Comparison of ENCODE assay signal across 23 cellular contexts in the genomic region with DNA sequence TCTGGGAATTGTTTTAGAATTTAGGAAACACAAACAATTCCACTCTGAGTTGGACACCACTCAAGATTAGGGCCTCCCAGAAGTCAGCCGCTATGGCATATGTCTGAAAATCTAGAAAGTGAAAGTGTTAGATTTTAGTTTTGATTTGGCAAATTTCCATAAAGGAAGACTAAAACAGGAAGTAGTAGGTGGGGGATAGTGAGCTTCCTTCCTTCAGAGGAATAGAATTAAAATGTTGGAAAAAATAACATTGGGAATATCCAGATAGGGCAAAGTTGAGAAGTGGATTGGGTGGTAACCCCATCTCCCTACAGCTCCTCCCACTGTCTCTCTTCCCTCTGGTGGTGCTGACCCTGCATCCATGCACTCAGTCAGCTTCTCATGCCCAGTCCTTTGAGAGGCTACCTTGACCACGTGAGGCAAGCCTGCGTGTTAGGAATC.
DNase-seq lines count a peak whose midpoint lies in the region; ATAC-seq and TF ChIP-seq lines count a peak whose summit lies in the region.
"Had no signal": no experiment of that assay in that cellular context is flagged by ENCODE, and none has a peak within 500 bp of the region (broad histone marks: within the 10 kb centered on the region; RNA-seq: fewer than 3 reads in every experiment).

No MANE protein-coding gene starts in this region.

- no peaks in the 10 kb centered on the region for H3K36me3 ChIP-seq in BLaER1 treated with 17β-estradiol and CSF1 and Interleukin-3, amounts not matched to agents 10 nM and 100 nM
- no peaks in the 10 kb centered on the region for H3K36me3 ChIP-seq in esophagus squamous epithelium
- H3K36me3 ChIP-seq: stomach had no signal

- peaks cover 0 to 27% (median 8%) of the 10 kb centered on the region in 10 experiments; a peak in 16 of 20 replicates for H3K4me1 ChIP-seq in BLaER1 treated with 17β-estradiol and CSF1 and Interleukin-3, amounts not matched to agents 10 nM and 100 nM
- peaks cover 0 to 8% (median 0%) of the 10 kb centered on the region in 3 donors for H3K4me1 ChIP-seq in esophagus squamous epithelium

- H3K9ac ChIP-seq in BLaER1 treated with 17β-estradiol and CSF1 and Interleukin-3, amounts not matched to agents 10 nM and 100 nM: no peak overlapping the region
- H3K9ac ChIP-seq: KMS-11, SK-N-SH had no signal

- TF ChIP-seq CTCF in esophagus squamous epithelium (IDR thresholded peaks at IDR 0.05): no peak
- TF ChIP-seq CTCF in GM20000 (IDR thresholded peaks at IDR 0.05; ENCODE audit: extremely low read depth, missing control alignments): no peak

- 70 to 72% methylated on average over 3 of the region's 3 CpGs for WGBS in esophagus squamous epithelium, 2 donors

- TF ChIP-seq POLR2A in esophagus squamous epithelium (IDR thresholded peaks at IDR 0.05): no peak

- H3K9me3 ChIP-seq in BLaER1 treated with 17β-estradiol and CSF1 and Interleukin-3, amounts not matched to agents 10 nM and 100 nM (replicated peaks in 1 of 11): peaks cover 0 to 13% (median 0%) of the 10 kb centered on the region in 11 experiments; a peak in 3 of 22 replicates
- H3K9me3 ChIP-seq in esophagus squamous epithelium: no peaks in the 10 kb centered on the region
- H3K9me3 ChIP-seq: SK-N-SH, stomach had no signal

- H4K20me1 ChIP-seq in BLaER1 treated with 17β-estradiol and CSF1 and Interleukin-3, amounts not matched to agents 10 nM and 100 nM: no peaks in the 10 kb centered on the region

- no peak overlapping the region; a peak in 1 of 22 replicates for H3K27ac ChIP-seq in BLaER1 treated with 17β-estradiol and CSF1 and Interleukin-3, amounts not matched to agents 10 nM and 100 nM
- H3K27ac ChIP-seq in esophagus squamous epithelium: peak overlapping the region in 3 of 4 donors; percentile 12 to 50 (median 15)
- H3K27ac ChIP-seq: KMS-11 had no signal

- ATAC-seq in GM21737 (IDR thresholded peaks at IDR 0.05; ENCODE audit: unreplicated experiment): no peak
- ATAC-seq: activated T-helper 17 cell treated with anti-CD3 and anti-CD28 coated beads, Interleukin-2, amount 50 U/mL, for 72 hours had no signal

- H3K4me3 ChIP-seq in BLaER1 treated with 17β-estradiol and CSF1 and Interleukin-3, amounts not matched to agents 10 nM and 100 nM: no peak overlapping the region
- no peak overlapping the region for H3K4me3 ChIP-seq in esophagus squamous epithelium
- H3K4me3 ChIP-seq: stomach had no signal

- DNase-seq in M059J (ENCODE audit: low read depth) (peak; percentile 4), esophagus squamous epithelium (lab: John Stamatoyannopoulos, UW) (no peak), lung microvascular endothelial cell (ENCODE audit: low read depth in 2 of 2) (peak; percentile 23 to 88), occipital lobe (lab: John Stamatoyannopoulos, UW) (no peak), DMS114 treated with DMSO at 0.1 percent for 48 hours (lab: John Stamatoyannopoulos, UW; ENCODE audit: unreplicated experiment) (no peak), GM20000 (ENCODE audit: low spot score) (no peak)
- DNase-seq: activated CD4-positive, CD25-positive, alpha-beta regulatory T cell treated with anti-CD3 and anti-CD28 coated beads, Interleukin-2, amount 50 U/mL, for 72 hours; Calu3; caudate nucleus; effector CD8-positive, alpha-beta T cell; GDM1; HCEC 1CT; NCI-H1092 treated with DMSO at 0.1 percent for 48 hours; NCI-H2107; NCI-H510A treated with DMSO at 0.1 percent for 48 hours; nucleus accumbens; SK-N-SH; stomach; T-helper 9 cell had no signal

- intact Hi-C loops in esophagus squamous epithelium (cut with DNase I): no loop called here

- peak overlapping the region in 10 of 11 experiments; percentile 4 to 71 (median 49); a peak in 18 of 22 replicates for H3K4me2 ChIP-seq in BLaER1 treated with 17β-estradiol and CSF1 and Interleukin-3, amounts not matched to agents 10 nM and 100 nM
- H3K4me2 ChIP-seq: KMS-11, SK-N-SH had no signal

- no peaks in the 10 kb centered on the region for H3K27me3 ChIP-seq in BLaER1 treated with 17β-estradiol and CSF1 and Interleukin-3, amounts not matched to agents 10 nM and 100 nM
- H3K27me3 ChIP-seq in esophagus squamous epithelium: no peaks in the 10 kb centered on the region
- H3K27me3 ChIP-seq: stomach had no signal

Comparison
In these comparisons a context has a peak if more than half of its experiments do, and no peak if none do; other contexts are left out.
1. H3K27ac ChIP-seq: peak in esophagus squamous epithelium (3 of 4); none in BLaER1 treated with 17β-estradiol and CSF1 and Interleukin-3, amounts not matched to agents 10 nM and 100 nM (0 of 11).
2. DNase-seq: peak in M059J (single experiment) and lung microvascular endothelial cell (2 of 2); none in esophagus squamous epithelium (single experiment), occipital lobe (single experiment), DMS114 treated with DMSO at 0.1 percent for 48 hours (single experiment) and GM20000 (single experiment).